19 cellular contexts compared by ENCODE assay signal in genomic region chr12:124514145-124514995, GRCh38. TPM values are rescaled to one million over a fixed set of nuclear protein-coding genes. Genes with fewer than 3 reads are reported as not detected.
DNase-seq lines count a peak whose midpoint lies in the region; ATAC-seq, FAIRE-seq and TF ChIP-seq lines count a peak whose summit lies in the region.
"Had no signal": no experiment of that assay in that cellular context is flagged by ENCODE, and none has a peak within 500 bp of the region (broad histone marks: within the 10 kb centered on the region; RNA-seq: fewer than 3 reads in every experiment).

No MANE protein-coding gene starts in this region.

- no peak for ATAC-seq in HG03108 (IDR thresholded peaks at IDR 0.05; ENCODE audit: unreplicated experiment)

- peak overlapping the region; percentile 50 for H3K27ac Mint-ChIP-seq in activated T-cell treated with anti-CD3 and anti-CD28 coated beads, Interleukin-2, amount 50 U/mL, for 24 hours
- H3K27ac Mint-ChIP-seq in astrocyte (ENCODE audit: unreplicated experiment): peak overlapping the region; percentile 93
- peak overlapping the region; percentile 71 for H3K27ac Mint-ChIP-seq in mesothelial cell of epicardium
- H3K27ac Mint-ChIP-seq: activated T-helper 2 cell treated with anti-CD3 and anti-CD28 coated beads, Interferon-gamma antibody, Interleukin-2, Interleukin-4, amounts not matched to agents 10 μg/mL and 5 μg/mL and 100 μg/mL, durations not matched to agents 14 hours and 24 hours and 36 hours had no signal

- H3K27ac ChIP-seq in astrocyte (ENCODE audit: low read depth, low read length): peak overlapping the region; percentile 95
- peak overlapping the region; percentile 82 for H3K27ac ChIP-seq in suprapubic skin
- H3K27ac ChIP-seq: neutrophil had no signal

- peaks cover 16% of the 10 kb centered on the region for H3K36me3 Mint-ChIP-seq in activated T-cell treated with anti-CD3 and anti-CD28 coated beads, Interleukin-2, amount 50 U/mL, for 24 hours (ENCODE audit: low read depth)
- H3K36me3 Mint-ChIP-seq in astrocyte (ENCODE audit: low read depth, unreplicated experiment) (peaks cover 10% of the 10 kb centered on the region), mesothelial cell of epicardium (peaks cover 9% of the 10 kb centered on the region)

- 93% methylated on average over 8 of the region's 12 CpGs for WGBS in suprapubic skin

- peaks cover 74% of the 10 kb centered on the region for H4K20me1 ChIP-seq in astrocyte (ENCODE audit: insufficient read depth, low read length)

- peak overlapping the region; percentile 84 for H3K9ac ChIP-seq in astrocyte (ENCODE audit: low read length)

- no peaks in the 10 kb centered on the region for H3K9me3 Mint-ChIP-seq in activated T-cell treated with anti-CD3 and anti-CD28 coated beads, Interleukin-2, amount 50 U/mL, for 24 hours
- H3K9me3 Mint-ChIP-seq in astrocyte (ENCODE audit: unreplicated experiment) (no peaks in the 10 kb centered on the region), mesothelial cell of epicardium (no peaks in the 10 kb centered on the region)
- H3K9me3 Mint-ChIP-seq: activated T-helper 2 cell treated with anti-CD3 and anti-CD28 coated beads, Interferon-gamma antibody, Interleukin-2, Interleukin-4, amounts not matched to agents 10 μg/mL and 5 μg/mL and 100 μg/mL, durations not matched to agents 14 hours and 24 hours and 36 hours; CD8-positive, alpha-beta memory T cell had no signal

- H3K4me3 ChIP-seq in astrocyte (ENCODE audit: insufficient read depth, low read depth, low read length) (no peak overlapping the region), suprapubic skin (no peak overlapping the region), foreskin fibroblast (ENCODE audit: low read depth in 1 of 2, low read length in 2 of 2) (no peak overlapping the region)
- H3K4me3 ChIP-seq: SJSA1, stomach had no signal

- TF ChIP-seq CTCF in astrocyte (IDR thresholded peaks at IDR 0.05; ENCODE audit: insufficient read depth, low read depth, low read length): no peak
- TF ChIP-seq CTCF in mesothelial cell of epicardium (IDR thresholded peaks at IDR 0.05; ENCODE audit: unreplicated experiment): no peak
- TF ChIP-seq CTCF in suprapubic skin (IDR thresholded peaks at IDR 0.05): no peak
- no peak for TF ChIP-seq CTCF in foreskin fibroblast (IDR thresholded peaks at IDR 0.05; ENCODE audit: low read depth, low read length)

- peak overlapping the region; percentile 70 for H3K4me2 ChIP-seq in astrocyte (ENCODE audit: low read length)

- TF ChIP-seq POLR2A in suprapubic skin (IDR thresholded peaks at IDR 0.05): no peak

- no peak for TF ChIP-seq EP300 in suprapubic skin (IDR thresholded peaks at IDR 0.05)

- H3K4me1 Mint-ChIP-seq in activated T-cell treated with anti-CD3 and anti-CD28 coated beads, Interleukin-2, amount 50 U/mL, for 24 hours (ENCODE audit: low read depth): peaks cover 24% of the 10 kb centered on the region
- H3K4me1 Mint-ChIP-seq in astrocyte (ENCODE audit: low read depth, unreplicated experiment) (peaks cover 57% of the 10 kb centered on the region), mesothelial cell of epicardium (peaks cover 64% of the 10 kb centered on the region)

- DNase-seq in activated T-cell treated with anti-CD3 and anti-CD28 coated beads, Interleukin-2, amount 50 U/mL, for 24 hours: no peak
- DNase-seq in activated T-cell treated with anti-CD3 and anti-CD28 coated beads, Interleukin-2, amount 50 U/mL, for 1 hour: no peak
- DNase-seq in astrocyte (ENCODE audit: low read depth): no peak
- DNase-seq in mesothelial cell of epicardium (ENCODE audit: low spot score in 2 of 2, unreplicated experiment in 2 of 2): no peak
- DNase-seq in suprapubic skin (ENCODE audit: low spot score in 2 of 2): no peak
- DNase-seq in NCI-H526 treated with DMSO at 0.1 percent for 48 hours (lab: John Stamatoyannopoulos, UW): no peak
- no peak for DNase-seq in foreskin fibroblast
- DNase-seq: anterior cingulate cortex; CD8-positive, alpha-beta memory T cell; NCI-H1417; NCI-H226; NK-92 treated with Interleukin-12 subunit alpha and Interleukin-12 subunit beta, amount 100 ng/mL, for 24 hours; stomach had no signal

- H3K36me3 ChIP-seq in astrocyte (ENCODE audit: insufficient read depth, low read length) (peaks cover 5% of the 10 kb centered on the region), suprapubic skin (no peaks in the 10 kb centered on the region)
- H3K36me3 ChIP-seq: neutrophil, stomach had no signal

- H3K27me3 Mint-ChIP-seq in activated T-cell treated with anti-CD3 and anti-CD28 coated beads, Interleukin-2, amount 50 U/mL, for 24 hours: no peaks in the 10 kb centered on the region
- H3K27me3 Mint-ChIP-seq in astrocyte (ENCODE audit: low read depth, unreplicated experiment) (no peaks in the 10 kb centered on the region), mesothelial cell of epicardium (ENCODE audit: low read depth) (no peaks in the 10 kb centered on the region)
- H3K27me3 Mint-ChIP-seq: CD8-positive, alpha-beta memory T cell had no signal

- peaks cover 77% of the 10 kb centered on the region for H3K79me2 ChIP-seq in astrocyte (ENCODE audit: insufficient read depth, low read length)

- H3K4me1 ChIP-seq in astrocyte (ENCODE audit: insufficient read depth, low read length) (peaks cover 90% of the 10 kb centered on the region), suprapubic skin (peaks cover 91% of the 10 kb centered on the region)

- FAIRE-seq in astrocyte (lab: Jason Lieb, UNC): no peak
- FAIRE-seq: H54, TTC549 had no signal

- H3K9me3 ChIP-seq in astrocyte (ENCODE audit: insufficient read depth, low read depth, low read length) (no peaks in the 10 kb centered on the region), suprapubic skin (no peaks in the 10 kb centered on the region)
- H3K9me3 ChIP-seq: neutrophil, SJSA1, stomach had no signal

- H3K27me3 ChIP-seq in astrocyte (ENCODE audit: insufficient read depth, low read length) (no peaks in the 10 kb centered on the region), suprapubic skin (no peaks in the 10 kb centered on the region)
- H3K27me3 ChIP-seq: SJSA1, stomach had no signal

- no peak overlapping the region for H3K4me3 Mint-ChIP-seq in activated T-cell treated with anti-CD3 and anti-CD28 coated beads, Interleukin-2, amount 50 U/mL, for 24 hours
- H3K4me3 Mint-ChIP-seq in astrocyte (ENCODE audit: unreplicated experiment) (no peak overlapping the region), mesothelial cell of epicardium (no peak overlapping the region)
- H3K4me3 Mint-ChIP-seq: CD8-positive, alpha-beta memory T cell had no signal

- no peak overlapping the region for H2AFZ ChIP-seq in astrocyte (ENCODE audit: low read depth, low read length)

RNA-seq across cellular contexts. Expression of gene NCOR2, which starts 53.0 kb away (rescaled TPM):
- total RNA-seq in astrocyte (425 and 489 TPM in 2 replicates), mesothelial cell of epicardium (316 to 336 TPM (median 331 TPM) in 3 replicates), suprapubic skin (100 to 1,000 TPM; 111 to 264 (median 187) TPM)
